Comparison of ENCODE assay signal across 22 cellular contexts in the genomic region with DNA sequence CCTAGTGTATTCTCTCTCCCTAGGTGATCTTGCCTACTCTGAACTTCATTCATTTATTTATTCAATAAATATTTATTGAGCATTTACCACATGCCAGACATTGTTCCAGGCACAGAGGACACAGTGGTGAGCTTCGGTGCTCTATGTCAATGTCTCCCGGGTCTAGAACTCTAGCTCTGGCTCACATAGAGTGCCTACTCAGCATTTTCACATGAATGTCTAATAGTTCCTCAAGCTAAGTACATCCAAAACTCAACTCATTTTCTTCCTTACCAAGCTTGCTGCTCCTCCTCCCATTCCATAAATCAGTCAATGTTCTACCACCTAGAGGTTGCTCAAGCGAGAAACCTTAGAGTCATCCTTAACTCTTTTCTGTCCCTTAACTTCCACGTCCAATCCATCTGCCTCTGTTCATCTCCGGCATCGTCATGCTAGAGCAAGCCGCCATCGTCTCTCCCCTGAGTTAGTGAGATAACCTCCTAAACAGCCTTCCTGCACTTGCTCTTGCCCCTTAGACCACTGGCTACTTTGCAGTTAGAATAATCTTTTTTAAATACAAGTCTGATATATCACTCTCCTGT.
DNase-seq lines count a peak whose midpoint lies in the region; ATAC-seq, FAIRE-seq and TF ChIP-seq lines count a peak whose summit lies in the region.
"Had no signal": no experiment of that assay in that cellular context is flagged by ENCODE, and none has a peak within 500 bp of the region (broad histone marks: within the 10 kb centered on the region; RNA-seq: fewer than 3 reads in every experiment).

No MANE protein-coding gene starts in this region.

- no peak overlapping the region for H3K4ac ChIP-seq in IMR-90 (ENCODE audit: low read depth, low read length)

- no peak overlapping the region for H3K18ac ChIP-seq in IMR-90 (ENCODE audit: low read depth, low read length)

- H2AK5ac ChIP-seq in IMR-90 (ENCODE audit: low read depth, low read length) = peak overlapping the region; percentile 36; the same call in 1 of the 2 replicates

- TF ChIP-seq POLR2A in IMR-90 (IDR thresholded peaks at IDR 0.05; ENCODE audit: low read depth, low read length) (no peak), K562 (conservative IDR thresholded peaks at IDR 0.05) (no peak), GM12891 (IDR thresholded peaks at IDR 0.05; ENCODE audit: low read depth, low read length) (no peak)

- H3K79me2 ChIP-seq in K562 (ENCODE audit: control insufficient read depth, insufficient read depth, low read length) = no peaks in the 10 kb centered on the region

- H3K4me1 ChIP-seq in IMR-90 (ENCODE audit: control insufficient read depth, insufficient read depth, low read length) (no peaks in the 10 kb centered on the region), K562 (replicated peaks in 1 of 2; ENCODE audit: control insufficient read depth in 2 of 2, insufficient read depth in 2 of 2, low read length in 2 of 2) (peaks cover 21 to 31% of the 10 kb centered on the region in 2 experiments)
- H3K4me1 ChIP-seq: BLaER1 treated with 17β-estradiol and CSF1 and Interleukin-3, amounts not matched to agents 10 nM and 100 nM had no signal

- POLR2A ChIA-PET in IMR-90 (lab: Charles Lee; ENCODE audit: unreplicated experiment) = no interaction called here
- POLR2A ChIA-PET in K562 (lab: Yijun Ruan, JAX) = interaction anchor here (0.6 to 1.1 kb wide), 3 partner anchors 9 to 25 kb away, joined by 3 read pairs; no protein-coding TSS in a partner anchor

- BruUV-seq in IMR-90 (replicated peaks; lab: Mats Ljungman, UMichigan) (no TSS peak), K562 (replicated peaks; lab: Mats Ljungman, UMichigan) (no TSS peak)

- H3K4me2 ChIP-seq in IMR-90 (ENCODE audit: low read depth, low read length) (no peak overlapping the region), K562 (ENCODE audit: insufficient read depth, low read length) (no peak overlapping the region)
- H3K4me2 ChIP-seq: BLaER1 treated with 17β-estradiol and CSF1 and Interleukin-3, amounts not matched to agents 10 nM and 100 nM; GM23338 had no signal

- FAIRE-seq in K562 (lab: Jason Lieb, UNC) = no peak
- no peak for FAIRE-seq in GM12891 (lab: Jason Lieb, UNC)
- FAIRE-seq: GM12892 had no signal

- H3K4me3 ChIP-seq in IMR-90 (ENCODE audit: insufficient read depth, low read depth, low read length) (no peak overlapping the region), K562 (no peak overlapping the region), foreskin fibroblast (ENCODE audit: low read depth in 1 of 2, low read length in 2 of 2) (no peak overlapping the region)
- H3K4me3 ChIP-seq: BLaER1 treated with 17β-estradiol and CSF1 and Interleukin-3, amounts not matched to agents 10 nM and 100 nM; GM23338 had no signal

- H3K9me1 ChIP-seq in IMR-90 (ENCODE audit: insufficient read depth, low read length) (no peaks in the 10 kb centered on the region), K562 (ENCODE audit: control insufficient read depth, insufficient read depth, low read length) (peaks cover 9% of the 10 kb centered on the region)

- no peak overlapping the region for H2BK20ac ChIP-seq in IMR-90 (ENCODE audit: low read depth, low read length)

- H4K91ac ChIP-seq in IMR-90 (ENCODE audit: insufficient read depth, low read depth, low read length) = no peak overlapping the region

- H3K79me1 ChIP-seq in IMR-90 (ENCODE audit: low read depth in 1 of 2, low read length in 2 of 2) = no peaks in the 10 kb centered on the region

- CTCF ChIA-PET in IMR-90 (lab: Yijun Ruan, JAX) = no interaction called here
- CTCF ChIA-PET in K562 (lab: Yijun Ruan, JAX; ENCODE audit: low intra/inter-chr PET ratio) = no interaction called here

- H4K8ac ChIP-seq in IMR-90 (ENCODE audit: low read depth in 2 of 2, low read length in 2 of 2) = no peak overlapping the region

- TF ChIP-seq EP300 in K562 (IDR thresholded peaks at IDR 0.05; ENCODE audit: low read length) = no peak

- dilution Hi-C loops in IMR-90 (cut with HindIII; ENCODE audit: low sequenced_read_pairs, unreplicated experiment) = no loop called here

- 92% methylated on average over 2 of the region's 8 CpGs; no CpG with 5 or more reads in 1 of the 2 experiments for WGBS in IMR-90 (ENCODE audit: extremely low coverage in 2 of 2, insufficient read length in 1 of 2), 2 experiments
- 4% methylated on average over 8 of the region's 8 CpGs for WGBS in K562 (ENCODE audit: insufficient coverage, low coverage, missing lambda C conversion rate)

- in situ Hi-C loops in Caki2 (cut with HindIII; ENCODE audit: low pct_unique_long_range_greater_than_20kb, low sequenced_read_pairs) = no loop called here
- in situ Hi-C loops in IMR-90 (cut with MboI; ENCODE audit: low sequenced_read_pairs) = loop anchor here (5.0 kb wide), 1 partner anchor 46 kb away; no protein-coding TSS in a partner anchor
- in situ Hi-C loops in K562 (cut with MboI) = loop anchor here (5.0 kb wide), 1 partner anchor 46 kb away; no protein-coding TSS in a partner anchor

- H2BK120ac ChIP-seq in IMR-90 (ENCODE audit: low read depth, low read length) = no peak overlapping the region

- H3K27me3 ChIP-seq in IMR-90 (ENCODE audit: control insufficient read depth, insufficient read depth, low read length) (peaks cover 57% of the 10 kb centered on the region), K562 (ENCODE audit: control insufficient read depth in 2 of 2, insufficient read depth in 2 of 2, low read length in 2 of 2) (peaks cover 15 to 31% of the 10 kb centered on the region in 2 experiments; a peak in 4 of 5 replicates)
- H3K27me3 ChIP-seq: BLaER1 treated with 17β-estradiol and CSF1 and Interleukin-3, amounts not matched to agents 10 nM and 100 nM had no signal

- TF ChIP-seq RAD21 in IMR-90 (IDR thresholded peaks at IDR 0.05; ENCODE audit: low read length) (no peak), K562 (CRISPR knock-in tag; conservative IDR thresholded peaks at IDR 0.05 in 1 of 2, IDR thresholded peaks at IDR 0.05 in 1 of 2) (no peak)

- DNase-seq in Caki2 (ENCODE audit: low read depth) = peak; percentile 35
- DNase-seq in IMR-90 = no peak
- peak in 1 of 4 experiments; percentile 49 for DNase-seq in K562 (ENCODE audit: extremely low read depth in 1 of 4, low spot score in 3 of 4)
- DNase-seq in left kidney (ENCODE audit: low read depth, low spot score) = peak; percentile 42
- DNase-seq in COLO668 (lab: John Stamatoyannopoulos, UW; ENCODE audit: unreplicated experiment) = no peak
- DNase-seq in foreskin fibroblast = no peak
- DNase-seq in GM12891 (ENCODE audit: insufficient read length, low spot score) = no peak
- DNase-seq: AML-193; BE2C; CD4-positive, alpha-beta T cell; CD8-positive, alpha-beta memory T cell; COR-L47; DMS53; DMS79 treated with DMSO at 0.1 percent for 48 hours; GF-D8; H9; HFFc6 had no signal

- no peak overlapping the region for H2BK15ac ChIP-seq in IMR-90 (ENCODE audit: low read depth, low read length)

- ATAC-seq in IMR-90 (ENCODE audit: low read depth) (no peak), K562 (no peak; the same call in 2 of the 3 replicates), GM19351 (IDR thresholded peaks at IDR 0.05; ENCODE audit: unreplicated experiment) (no peak)
- ATAC-seq: GM23338, HCT116 had no signal

- H4K20me1 ChIP-seq in IMR-90 (ENCODE audit: insufficient read depth, low read length) (no peaks in the 10 kb centered on the region), K562 (replicated peaks; ENCODE audit: control insufficient read depth, insufficient read depth, low read length) (peaks cover 3% of the 10 kb centered on the region; the same call in 1 of the 2 replicates)
- H4K20me1 ChIP-seq: BLaER1 treated with 17β-estradiol and CSF1 and Interleukin-3, amounts not matched to agents 10 nM and 100 nM had no signal

- intact Hi-C loops in IMR-90 (cut with micrococcal nuclease) (no loop called here), K562 (cut with micrococcal nuclease) (no loop called here)

- no peak overlapping the region for H3K23ac ChIP-seq in IMR-90 (ENCODE audit: low read depth, low read length)

- H3K9ac ChIP-seq in IMR-90 (ENCODE audit: low read depth, low read length) (no peak overlapping the region), K562 (ENCODE audit: insufficient read depth in 1 of 2, low read depth in 2 of 2, low read length in 2 of 2) (no peak overlapping the region)
- H3K9ac ChIP-seq: BLaER1 treated with 17β-estradiol and CSF1 and Interleukin-3, amounts not matched to agents 10 nM and 100 nM had no signal

- no peak overlapping the region for H3K14ac ChIP-seq in IMR-90 (replicated peaks; ENCODE audit: low read depth, low read length)

- no peak overlapping the region for H3K56ac ChIP-seq in IMR-90 (ENCODE audit: extremely low read depth, insufficient read depth, low read length)

- H3K27ac ChIP-seq in IMR-90 (ENCODE audit: insufficient read depth, low read length) (no peak overlapping the region), K562 (ENCODE audit: extremely low read depth, low read depth, low read length) (no peak overlapping the region)
- H3K27ac ChIP-seq: BLaER1 treated with 17β-estradiol and CSF1 and Interleukin-3, amounts not matched to agents 10 nM and 100 nM had no signal

- no peak overlapping the region for H2AK9ac ChIP-seq in IMR-90 (replicated peaks; ENCODE audit: low read depth, low read length, poor library complexity)

- H3K36me3 ChIP-seq in IMR-90 (ENCODE audit: control insufficient read depth, insufficient read depth, low read length) (no peaks in the 10 kb centered on the region), K562 (ENCODE audit: control insufficient read depth, insufficient read depth, low read length) (no peaks in the 10 kb centered on the region)
- H3K36me3 ChIP-seq: BE2C; BLaER1 treated with 17β-estradiol and CSF1 and Interleukin-3, amounts not matched to agents 10 nM and 100 nM had no signal

- no peak overlapping the region for H2BK5ac ChIP-seq in IMR-90 (ENCODE audit: low read depth, low read length, poor library complexity, severe bottlenecking)

- no peak overlapping the region for H4K5ac ChIP-seq in IMR-90 (ENCODE audit: low read depth, low read length)

- H3K9me3 ChIP-seq in IMR-90 (ENCODE audit: control insufficient read depth, insufficient read depth, low read length) (no peaks in the 10 kb centered on the region), K562 (replicated peaks; ENCODE audit: control insufficient read depth, insufficient read depth, low read depth, low read length) (no peaks in the 10 kb centered on the region)
- H3K9me3 ChIP-seq: BE2C; BLaER1 treated with 17β-estradiol and CSF1 and Interleukin-3, amounts not matched to agents 10 nM and 100 nM had no signal

- TF ChIP-seq CTCF in IMR-90 (conservative IDR thresholded peaks at IDR 0.05; ENCODE audit: low read depth, low read length) (no peak), K562 (IDR thresholded peaks at IDR 0.05 in 2 of 3, conservative IDR thresholded peaks at IDR 0.05 in 1 of 3; ENCODE audit: insufficient read depth in 2 of 3, low read depth in 1 of 3, low read length in 3 of 3) (no peak), foreskin fibroblast (IDR thresholded peaks at IDR 0.05; ENCODE audit: low read depth, low read length) (no peak)

- H2AFZ ChIP-seq in IMR-90 (replicated peaks; ENCODE audit: low read length, poor library complexity) (no peak overlapping the region), K562 (ENCODE audit: low read depth, low read length) (no peak overlapping the region)
- H2AFZ ChIP-seq: GM23338 had no signal

TF ChIP-seq in IMR-90, 13 proteins besides CTCF, POLR2A, EP300 and RAD21 (continues in another document):
- no peak for TF ChIP-seq SMC3 (IDR thresholded peaks at IDR 0.05; ENCODE audit: low read depth, low read length)

TF ChIP-seq in GM12891, 5 proteins besides CTCF, POLR2A, EP300 and RAD21 (continues in another document):
- no peak for TF ChIP-seq SPI1 (IDR thresholded peaks at IDR 0.05; ENCODE audit: low read depth, low read length)

Comparison
In these comparisons a context has a peak if more than half of its experiments do, and no peak if none do; other contexts are left out.
1. DNase-seq: peak in Caki2 (single experiment) and left kidney (single experiment); none in IMR-90 (single experiment), COLO668 (single experiment), foreskin fibroblast (0 of 2) and GM12891 (single experiment).